ENCODE assay signal across 19 cellular contexts in genomic region chr17:44623070-44623725, GRCh38. TPM values are rescaled to one million over a fixed set of nuclear protein-coding genes. Genes with fewer than 3 reads are reported as not detected.
A peak's percentile ranks its signal among the peaks of the same experiment; 100 is the strongest.
DNase-seq lines count a peak whose midpoint lies in the region; ATAC-seq, FAIRE-seq and TF ChIP-seq lines count a peak whose summit lies in the region.
"Had no signal": no experiment of that assay in that cellular context is flagged by ENCODE, and none has a peak within 500 bp of the region (broad histone marks: within the 10 kb centered on the region; RNA-seq: fewer than 3 reads in every experiment).

No MANE protein-coding gene starts in this region.

- H3K4ac ChIP-seq in neuronal stem cell (ENCODE audit: low read length): no peak overlapping the region

- H3K18ac ChIP-seq in neuronal stem cell (ENCODE audit: low read length): no peak overlapping the region

- no peaks in the 10 kb centered on the region for H3K4me1 Mint-ChIP-seq in activated T-cell treated with anti-CD3 and anti-CD28 coated beads, Interleukin-2, amount 50 U/mL, for 4 hours (ENCODE audit: low read depth)
- H3K4me1 Mint-ChIP-seq: activated CD4-positive, alpha-beta T cell treated with anti-CD3 and anti-CD28 coated beads, Interleukin-2, amount 10 ng/mL, durations not matched to agents 7 days and 5 days had no signal

- WGBS in GM12878 (ENCODE audit: insufficient coverage, insufficient replicate concordance, low lambda C conversion rate, missing lambda C conversion rate): 64% methylated on average over 6 of the region's 6 CpGs
- no CpG with 5 or more reads among the region's 6 CpGs for WGBS in neuronal stem cell (ENCODE audit: extremely low coverage in 2 of 2, insufficient read length in 2 of 2, insufficient replicate concordance in 1 of 2), 2 donors
- WGBS in thyroid gland, 2 donors: 75 to 77% methylated on average over 6 of the region's 6 CpGs
- 77 to 84% methylated on average over 6 of the region's 6 CpGs for WGBS in lower leg skin, 2 donors

- CTCF ChIA-PET in GM12878 (lab: Yijun Ruan, JAX): no interaction called here

- H3K79me2 ChIP-seq in GM12878 (ENCODE audit: control insufficient read depth, insufficient read depth, low read length): no peaks in the 10 kb centered on the region

- no peak for TF ChIP-seq RAD21 in GM12878 (IDR thresholded peaks at IDR 0.05; ENCODE audit: insufficient read depth, low read depth, low read length)

- no peaks in the 10 kb centered on the region for H3K36me3 ChIP-seq in GM12878 (ENCODE audit: control insufficient read depth in 2 of 2, insufficient read depth in 2 of 2, low read length in 1 of 2)
- no peaks in the 10 kb centered on the region for H3K36me3 ChIP-seq in neuronal stem cell (replicated peaks in 1 of 2; ENCODE audit: control insufficient read depth in 2 of 2, insufficient read depth in 2 of 2, low read length in 2 of 2)
- no peaks in the 10 kb centered on the region for H3K36me3 ChIP-seq in thyroid gland
- H3K36me3 ChIP-seq: Peyer's patch, thoracic aorta had no signal

- H3K9me3 ChIP-seq in GM12878 (replicated peaks; ENCODE audit: control insufficient read depth, insufficient read depth, low read length) (no peaks in the 10 kb centered on the region), neuronal stem cell (replicated peaks in 1 of 2; ENCODE audit: control insufficient read depth in 2 of 2, insufficient read depth in 1 of 2, low read depth in 1 of 2, low read length in 2 of 2) (no peaks in the 10 kb centered on the region), thyroid gland (no peaks in the 10 kb centered on the region)
- H3K9me3 ChIP-seq: Peyer's patch, thoracic aorta had no signal

- H3K9ac ChIP-seq in GM12878 (ENCODE audit: control insufficient read depth, insufficient read depth, low read length): no peak overlapping the region
- H3K9ac ChIP-seq in neuronal stem cell (ENCODE audit: low read depth, low read length, poor library complexity): no peak overlapping the region

- SMC1A ChIA-PET in GM12878 (lab: Charles Lee; ENCODE audit: uncharacterized antibody, unreplicated experiment): no interaction called here

- H3K27me3 ChIP-seq in GM12878 (replicated peaks in 1 of 2; ENCODE audit: control insufficient read depth in 2 of 2, insufficient read depth in 2 of 2, low read length in 1 of 2) (no peaks in the 10 kb centered on the region), neuronal stem cell (ENCODE audit: control insufficient read depth in 3 of 3, insufficient read depth in 3 of 3, low read depth in 1 of 3, low read length in 3 of 3) (peaks cover 0 to 5% (median 0%) of the 10 kb centered on the region in 3 experiments), thyroid gland (no peaks in the 10 kb centered on the region)
- H3K27me3 ChIP-seq: Peyer's patch had no signal

- no peak overlapping the region for H4K8ac ChIP-seq in neuronal stem cell (ENCODE audit: low read depth, low read length)

- H3K36me3 Mint-ChIP-seq in activated T-cell treated with anti-CD3 and anti-CD28 coated beads, Interleukin-2, amount 50 U/mL, for 4 hours (ENCODE audit: insufficient read depth): no peaks in the 10 kb centered on the region
- H3K36me3 Mint-ChIP-seq: activated naive CD8-positive, alpha-beta T cell; CD8-positive, alpha-beta T cell had no signal

- H3K14ac ChIP-seq in neuronal stem cell (ENCODE audit: low read length): no peak overlapping the region

- peaks cover 27% of the 10 kb centered on the region for H3K27me3 Mint-ChIP-seq in activated T-cell treated with anti-CD3 and anti-CD28 coated beads, Interleukin-2, amount 50 U/mL, for 4 hours (ENCODE audit: low read depth)

- RAD21 ChIA-PET in GM12878 (lab: Charles Lee; ENCODE audit: unreplicated experiment): no interaction called here

- H3K23ac ChIP-seq in neuronal stem cell (ENCODE audit: low read depth, low read length, poor library complexity): no peak overlapping the region

- intact Hi-C loops in GM12878 (cut with micrococcal nuclease; ENCODE audit: unreplicated experiment) (no loop called here), thyroid gland (cut with DNase I) (no loop called here), lower leg skin (cut with DNase I; ENCODE audit: low total_unique reads) (no loop called here)

- TF ChIP-seq POLR2A in GM12878 (IDR thresholded peaks at IDR 0.05; ENCODE audit: low read depth, low read length): no peak
- no peak for TF ChIP-seq POLR2A in thyroid gland (IDR thresholded peaks at IDR 0.05)
- TF ChIP-seq POLR2A in lower leg skin (IDR thresholded peaks at IDR 0.05): no peak

- ATAC-seq in GM12878: no peak
- no peak for ATAC-seq in activated T-cell treated with anti-CD3 and anti-CD28 coated beads, Interleukin-2, amount 50 U/mL, for 4 hours
- ATAC-seq: CD8-positive, alpha-beta T cell; left cardiac atrium had no signal

- TF ChIP-seq CTCF in D721Med (IDR thresholded peaks at IDR 0.05; ENCODE audit: insufficient read depth, missing control alignments) (peak; percentile 6), LNCaP clone FGC (IDR thresholded peaks at IDR 0.05; ENCODE audit: control insufficient read depth, extremely low read depth, insufficient read depth) (peak; percentile 24; the same call in 1 of the 2 replicates), GM12878 (IDR thresholded peaks at IDR 0.05 in 2 of 3, conservative IDR thresholded peaks at IDR 0.05 in 1 of 3; ENCODE audit: control insufficient read depth in 2 of 3, extremely low read depth in 1 of 3, insufficient read depth in 1 of 3, low read depth in 3 of 3, low read length in 3 of 3) (no peak), thyroid gland (IDR thresholded peaks at IDR 0.05) (no peak), lower leg skin (IDR thresholded peaks at IDR 0.05) (no peak)

- no peaks in the 10 kb centered on the region for H3K79me1 ChIP-seq in neuronal stem cell (ENCODE audit: low read depth, low read length)

- TF ChIP-seq EP300 in GM12878 (IDR thresholded peaks at IDR 0.05; ENCODE audit: borderline replicate concordance in 1 of 2, control insufficient read depth in 1 of 2, low read depth in 2 of 2, low read length in 2 of 2): no peak

- no peak overlapping the region for H2BK120ac ChIP-seq in neuronal stem cell (ENCODE audit: low read depth, low read length)

- BruUV-seq in GM12878 (replicated peaks; lab: Mats Ljungman, UMichigan): no TSS peak

- FAIRE-seq in D721Med (lab: Jason Lieb, UNC) (no peak), GM12878 (lab: Jason Lieb, UNC) (no peak)
- FAIRE-seq: bronchial epithelial cell, small intestine had no signal

- H3K4me3 ChIP-seq in LNCaP clone FGC (ENCODE audit: low read depth, low read length) (no peak overlapping the region), GM12878 (no peak overlapping the region), neuronal stem cell (ENCODE audit: low read length in 2 of 2) (no peak overlapping the region), thyroid gland (replicated peaks in 1 of 3) (no peak overlapping the region), lower leg skin (ENCODE audit: low read depth, poor library complexity, severe bottlenecking) (no peak overlapping the region)
- H3K4me3 ChIP-seq: Peyer's patch, thoracic aorta had no signal

- H3K4me2 ChIP-seq in GM12878 (ENCODE audit: control insufficient read depth, insufficient read depth): no peak overlapping the region
- H3K4me2 ChIP-seq in neuronal stem cell (ENCODE audit: insufficient read depth, low read length, poor library complexity, severe bottlenecking): no peak overlapping the region

- POLR2A ChIA-PET in GM12878 (lab: Charles Lee): no interaction called here

- no peak overlapping the region for H2AK5ac ChIP-seq in neuronal stem cell (ENCODE audit: low read depth, low read length)

- H3K27ac ChIP-seq in GM12878 (ENCODE audit: control insufficient read depth, insufficient read depth): no peak overlapping the region
- H3K27ac ChIP-seq in neuronal stem cell (replicated peaks; ENCODE audit: low read length): no peak overlapping the region
- H3K27ac ChIP-seq in thyroid gland: no peak overlapping the region
- H3K27ac ChIP-seq: Peyer's patch, thoracic aorta had no signal

- no peak overlapping the region for H3K4me3 Mint-ChIP-seq in activated T-cell treated with anti-CD3 and anti-CD28 coated beads, Interleukin-2, amount 50 U/mL, for 4 hours
- H3K4me3 Mint-ChIP-seq: activated CD4-positive, alpha-beta T cell treated with anti-CD3 and anti-CD28 coated beads, Interleukin-2, amount 10 ng/mL, durations not matched to agents 7 days and 5 days; activated naive CD8-positive, alpha-beta T cell; CD8-positive, alpha-beta T cell had no signal

- no peak overlapping the region for H2BK5ac ChIP-seq in neuronal stem cell (ENCODE audit: low read length)

- H2BK12ac ChIP-seq in neuronal stem cell (ENCODE audit: low read length): no peak overlapping the region

- H2AFZ ChIP-seq in GM12878 (ENCODE audit: control insufficient read depth, low read depth, low read length) (no peak overlapping the region), neuronal stem cell (ENCODE audit: low read length) (peak overlapping the region; percentile 11)

- DNase-seq in D721Med (ENCODE audit: insufficient read length, low spot score) (no peak), LNCaP clone FGC (ENCODE audit: low read depth) (no peak), GM12878 (ENCODE audit: low read depth, low spot score) (no peak), neuronal stem cell (ENCODE audit: low spot score) (no peak), thyroid gland (no peak), lower leg skin (ENCODE audit: low spot score in 2 of 2) (no peak)
- no peak for DNase-seq in activated T-cell treated with anti-CD3 and anti-CD28 coated beads, Interleukin-2, amount 50 U/mL, for 4 hours
- DNase-seq: activated CD4-positive, alpha-beta T cell treated with anti-CD3 and anti-CD28 coated beads, Interleukin-2, amount 10 ng/mL, durations not matched to agents 7 days and 5 days; CD8-positive, alpha-beta T cell; GOT3; left cardiac atrium; NCI-H2029; NCI-H526 treated with DMSO at 0.1 percent for 48 hours; Peyer's patch; small intestine had no signal

- H4K20me1 ChIP-seq in GM12878 (ENCODE audit: control insufficient read depth, insufficient read depth): no peaks in the 10 kb centered on the region

- H3K4me1 ChIP-seq in GM12878 (ENCODE audit: control insufficient read depth, insufficient read depth, low read length) (peaks cover 4% of the 10 kb centered on the region), neuronal stem cell (ENCODE audit: control insufficient read depth in 2 of 2, insufficient read depth in 1 of 2, low read depth in 1 of 2, low read length in 2 of 2) (peaks cover 10 to 14% of the 10 kb centered on the region in 2 donors), thyroid gland (peaks cover 6 to 12% of the 10 kb centered on the region in 2 donors)
- H3K4me1 ChIP-seq: Peyer's patch had no signal

- in situ Hi-C loops in GM12878 (cut with MboI): no loop called here

- no peaks in the 10 kb centered on the region for H3K9me3 Mint-ChIP-seq in activated T-cell treated with anti-CD3 and anti-CD28 coated beads, Interleukin-2, amount 50 U/mL, for 4 hours
- H3K9me3 Mint-ChIP-seq: activated CD4-positive, alpha-beta T cell treated with anti-CD3 and anti-CD28 coated beads, Interleukin-2, amount 10 ng/mL, durations not matched to agents 7 days and 5 days; CD8-positive, alpha-beta T cell had no signal

- H2BK15ac ChIP-seq in neuronal stem cell (ENCODE audit: low read length): no peak overlapping the region

- no peak overlapping the region for H4K91ac ChIP-seq in neuronal stem cell (ENCODE audit: low read depth, low read length, poor library complexity)

RNA-seq across cellular contexts. Expression of gene MEIOC, which starts 33.1 kb away (rescaled TPM):
- total RNA-seq in GM12878 (2013; cell fraction: nucleolus; rRNA removed): 0.38 and 0.95 TPM in 2 replicates
- total RNA-seq in GM12878 (2014; rRNA removed) (not detected in 2 replicates), GM12878 (2014; rRNA removed; fragmentation: Illumina TruSeq; extraction: Trizol) (0.04 TPM in 1 of 2 replicates, not detected in the other), GM12878 (2021) (not detected in 2 replicates), thyroid gland (under 1 TPM in 2 of 4 donors, not detected in 2; 0.27 to 0.33 TPM), lower leg skin (under 1 TPM in 1 of 4 donors, not detected in 3; 0.17 TPM)
- polyA plus RNA-seq in GM12878 (2011; ENCODE audit: low read depth): 0.42 TPM
- polyA plus RNA-seq in GM12878 (2011; rRNA removed) (0.03 TPM in 1 of 2 replicates, not detected in the other), GM12878 (2014; fragmentation: Illumina TruSeq; extraction: Trizol) (0.01 and 1.3 TPM in 2 replicates), GM12878 (2014; fragmentation: Nextera tagmentation; extraction: Ambion mirVana) (under 1 TPM; 0.11 to 0.13 TPM), GM12878 (2014; rRNA removed) (0.27 TPM in 1 of 2 replicates, not detected in the other), GM12878 (2016; fragmentation: Nextera tagmentation; extraction: Ambion mirVana) (under 1 TPM; 0.47 to 0.48 TPM)
- 0.03 and 0.07 TPM in 2 replicates for polyA plus RNA-seq in GM12878 (2011; cell fraction: cytosol; rRNA removed)
- polyA plus RNA-seq in GM12878 (2011; cell fraction: nucleus; rRNA removed): 0.15 and 0.19 TPM in 2 replicates
- 0.11 and 0.36 TPM in 2 replicates for polyA plus RNA-seq in GM12878 (2012)
- not detected in 2 replicates for polyA minus RNA-seq in GM12878 (2011; rRNA and poly(A)+ RNA removed)
- not detected in 2 replicates for polyA minus RNA-seq in GM12878 (2011; cell fraction: cytosol; rRNA and poly(A)+ RNA removed)
- polyA minus RNA-seq in GM12878 (2011; cell fraction: nucleus; rRNA and poly(A)+ RNA removed): 0.19 and 0.24 TPM in 2 replicates
- 2.5 TPM for polyA plus RNA-seq in neuronal stem cell (2013, experiment 1 of 2)
- polyA plus RNA-seq in neuronal stem cell (2013, experiment 2 of 2): 2.9 TPM
- under 1 TPM; 0.14 to 0.37 (median 0.35) TPM for total RNA-seq in activated T-cell treated with anti-CD3 and anti-CD28 coated beads, Interleukin-2, amount 50 U/mL, for 4 hours
- total RNA-seq: bronchial epithelial cell; CD8-positive, alpha-beta T cell; osteoblast; Peyer's patch; thoracic aorta had no signal

Comparison
In these comparisons a context has a peak if more than half of its experiments do, and no peak if none do; other contexts are left out.
1. CTCF ChIP-seq: peak in D721Med (single experiment) and LNCaP clone FGC (single experiment); none in GM12878 (0 of 3), thyroid gland (0 of 6) and lower leg skin (0 of 3).